18 cellular contexts compared by ENCODE assay signal in the genomic region with DNA sequence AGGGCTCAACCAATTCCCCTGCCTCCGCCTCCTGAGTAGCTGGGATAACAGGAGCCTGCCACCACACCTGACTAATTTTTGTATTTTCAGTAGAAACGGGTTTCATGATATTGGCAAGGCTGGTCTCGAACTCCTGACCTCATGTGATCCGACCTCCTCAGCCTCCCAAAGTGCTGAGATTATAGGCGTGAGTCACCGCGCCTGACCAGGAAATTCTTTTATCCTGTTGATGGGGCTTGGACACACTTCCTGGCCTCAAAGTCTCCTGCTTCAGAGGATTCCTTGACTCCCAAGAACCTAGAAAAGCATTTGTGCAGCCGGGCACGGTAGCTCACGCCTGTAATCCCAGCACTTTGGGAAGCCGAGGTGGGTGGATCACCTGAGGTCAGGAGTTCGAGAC. TPM values are rescaled to one million over a fixed set of nuclear protein-coding genes. Genes with fewer than 3 reads are reported as not detected.
DNase-seq lines count a peak whose midpoint lies in the region; ATAC-seq, FAIRE-seq and TF ChIP-seq lines count a peak whose summit lies in the region.
"Had no signal": no experiment of that assay in that cellular context is flagged by ENCODE, and none has a peak within 500 bp of the region (broad histone marks: within the 10 kb centered on the region; RNA-seq: fewer than 3 reads in every experiment).

No MANE protein-coding gene starts in this region.

- no peak for FAIRE-seq in K562 (lab: Jason Lieb, UNC)
- FAIRE-seq: G401.6, GM12892, GM19239 had no signal

- CTCF ChIA-PET in K562 (lab: Yijun Ruan, JAX; ENCODE audit: low intra/inter-chr PET ratio): no interaction called here

- TF ChIP-seq CTCF in K562 (IDR thresholded peaks at IDR 0.05 in 2 of 3, conservative IDR thresholded peaks at IDR 0.05 in 1 of 3; ENCODE audit: insufficient read depth in 2 of 3, low read depth in 1 of 3, low read length in 3 of 3): no peak
- TF ChIP-seq CTCF in sigmoid colon (IDR thresholded peaks at IDR 0.05): no peak

- BruUV-seq in K562 (replicated peaks; lab: Mats Ljungman, UMichigan): no TSS peak

- H3K9ac ChIP-seq in K562 (ENCODE audit: insufficient read depth in 1 of 2, low read depth in 2 of 2, low read length in 2 of 2): no peak overlapping the region
- H3K9ac ChIP-seq: BLaER1 treated with 17β-estradiol and CSF1 and Interleukin-3, amounts not matched to agents 10 nM and 100 nM; KMS-11 had no signal

- POLR2A ChIA-PET in K562 (lab: Yijun Ruan, JAX): interaction anchor here (0.6 to 2.1 kb wide), 3 partner anchors 13 to 27 kb away, joined by 3 to 7 read pairs (median 3); partner anchors contain the start of gene ZNF425

- no peak overlapping the region for H3K4me2 ChIP-seq in K562 (ENCODE audit: insufficient read depth, low read length)
- H3K4me2 ChIP-seq: BLaER1 treated with 17β-estradiol and CSF1 and Interleukin-3, amounts not matched to agents 10 nM and 100 nM; GM23338; KMS-11 had no signal

- in situ Hi-C loops in K562 (cut with MboI): no loop called here

- TF ChIP-seq POLR2A in K562 (conservative IDR thresholded peaks at IDR 0.05) (no peak), sigmoid colon (IDR thresholded peaks at IDR 0.05) (no peak)

- ATAC-seq in K562: no peak
- no peak for ATAC-seq in GM21447 (IDR thresholded peaks at IDR 0.05; ENCODE audit: unreplicated experiment)
- no peak for ATAC-seq in GM19035 (IDR thresholded peaks at IDR 0.05; ENCODE audit: unreplicated experiment)
- ATAC-seq: GM23338 had no signal

- H3K27ac ChIP-seq in K562 (ENCODE audit: extremely low read depth, low read depth, low read length): no peak overlapping the region
- no peak overlapping the region for H3K27ac ChIP-seq in sigmoid colon
- H3K27ac ChIP-seq: BLaER1 treated with 17β-estradiol and CSF1 and Interleukin-3, amounts not matched to agents 10 nM and 100 nM; KMS-11 had no signal

- no peak overlapping the region for H2AFZ ChIP-seq in K562 (ENCODE audit: low read depth, low read length)
- H2AFZ ChIP-seq: GM23338 had no signal

- intact Hi-C loops in K562 (cut with micrococcal nuclease) (no loop called here), sigmoid colon (cut with DNase I) (no loop called here)

- H3K9me3 ChIP-seq in K562 (replicated peaks; ENCODE audit: control insufficient read depth, insufficient read depth, low read depth, low read length) (no peaks in the 10 kb centered on the region), sigmoid colon (no peaks in the 10 kb centered on the region)
- H3K9me3 ChIP-seq: BLaER1 treated with 17β-estradiol and CSF1 and Interleukin-3, amounts not matched to agents 10 nM and 100 nM had no signal

- H3K4me3 ChIP-seq in K562 (no peak overlapping the region), sigmoid colon (no peak overlapping the region)
- H3K4me3 ChIP-seq: BLaER1 treated with 17β-estradiol and CSF1 and Interleukin-3, amounts not matched to agents 10 nM and 100 nM; GM23338 had no signal

- DNase-seq in Daoy (ENCODE audit: low read depth): peak; percentile 53
- peak; percentile 57 for DNase-seq in HT1080 (ENCODE audit: low read depth)
- no peak for DNase-seq in K562 (ENCODE audit: extremely low read depth in 1 of 4, low spot score in 3 of 4)
- peak; percentile 9 for DNase-seq in sigmoid colon
- DNase-seq in central memory CD4-positive, alpha-beta T cell: no peak
- DNase-seq: 8988T; ACHN; CD4-positive, CD25-positive, alpha-beta regulatory T cell; DMS53; H7 had no signal

- H3K4me1 ChIP-seq in K562 (replicated peaks in 1 of 2; ENCODE audit: control insufficient read depth in 2 of 2, insufficient read depth in 2 of 2, low read length in 2 of 2) (no peaks in the 10 kb centered on the region; a peak in 1 of 5 replicates), sigmoid colon (no peaks in the 10 kb centered on the region)

- no peaks in the 10 kb centered on the region for H3K79me2 ChIP-seq in K562 (ENCODE audit: control insufficient read depth, insufficient read depth, low read length)

- H3K27me3 ChIP-seq in K562 (ENCODE audit: control insufficient read depth in 2 of 2, insufficient read depth in 2 of 2, low read length in 2 of 2): peaks cover 2 to 6% of the 10 kb centered on the region in 2 experiments; a peak in 3 of 5 replicates
- H3K27me3 ChIP-seq in sigmoid colon: no peaks in the 10 kb centered on the region

- no peaks in the 10 kb centered on the region for H4K20me1 ChIP-seq in K562 (replicated peaks; ENCODE audit: control insufficient read depth, insufficient read depth, low read length)
- H4K20me1 ChIP-seq: BLaER1 treated with 17β-estradiol and CSF1 and Interleukin-3, amounts not matched to agents 10 nM and 100 nM had no signal

- no peak for TF ChIP-seq EP300 in K562 (IDR thresholded peaks at IDR 0.05; ENCODE audit: low read length)
- TF ChIP-seq EP300 in sigmoid colon (IDR thresholded peaks at IDR 0.05): no peak

- TF ChIP-seq RAD21 in K562 (CRISPR knock-in tag; conservative IDR thresholded peaks at IDR 0.05 in 1 of 2, IDR thresholded peaks at IDR 0.05 in 1 of 2): no peak

- H3K36me3 ChIP-seq in K562 (ENCODE audit: control insufficient read depth, insufficient read depth, low read length): no peaks in the 10 kb centered on the region
- peaks cover 0 to 17% (median 1%) of the 10 kb centered on the region in 4 donors for H3K36me3 ChIP-seq in sigmoid colon

- WGBS in K562 (ENCODE audit: insufficient coverage, low coverage, missing lambda C conversion rate): 15% methylated on average over 11 of the region's 12 CpGs
- WGBS in sigmoid colon, 2 donors: 92 to 94% methylated on average over 12 of the region's 12 CpGs

- no peaks in the 10 kb centered on the region for H3K9me1 ChIP-seq in K562 (ENCODE audit: control insufficient read depth, insufficient read depth, low read length)

RNA-seq across cellular contexts. Expression of gene ZNF425, which starts 16.2 kb away (rescaled TPM):
- 1.3 and 1.4 TPM in 2 replicates for total RNA-seq in Daoy (2014; rRNA removed; shearing (Covaris generic))
- total RNA-seq in HT1080 (2014; rRNA removed; shearing (Covaris generic)): 0.23 and 0.33 TPM in 2 replicates
- 0.59 TPM in 2 replicates for polyA plus RNA-seq in HT1080 (2015; cell fraction: cytosol; rRNA removed)
- polyA plus RNA-seq in HT1080 (2015; cell fraction: nucleus; rRNA removed): 0.41 and 2.1 TPM in 2 replicates
- 0.62 and 1.0 TPM in 2 replicates for total RNA-seq in K562 (2011; cell fraction: chromatin; rRNA removed; ENCODE audit: low replicate concordance)
- 0.50 and 0.66 TPM in 2 replicates for total RNA-seq in K562 (2011; cell fraction: nucleolus; rRNA removed)
- total RNA-seq in K562 (2011; cell fraction: nucleoplasm; rRNA removed): 0.66 TPM in 1 of 2 replicates, not detected in the other
- total RNA-seq in K562 (2014; rRNA removed) (0.37 and 0.59 TPM in 2 replicates), K562 (2014; rRNA removed; fragmentation: Illumina TruSeq; extraction: Trizol) (0.36 and 0.48 TPM in 2 replicates), K562 (2015; rRNA removed; fragmentation: Illumina TruSeq; extraction: Trizol) (0.80 and 0.87 TPM in 2 replicates), K562 (2021) (0.49 and 0.66 TPM in 2 replicates), sigmoid colon (1 to 10 TPM; 2.9 to 4.9 (median 3.6) TPM)
- polyA plus RNA-seq in K562 (2011; rRNA removed) (0.54 and 0.79 TPM in 2 replicates), K562 (2014; fragmentation: Illumina TruSeq; extraction: Trizol) (0.36 and 0.83 TPM in 2 replicates), K562 (2014; fragmentation: Nextera tagmentation; extraction: Ambion mirVana) (under 1 TPM; 0.03 to 0.31 TPM), K562 (2014; rRNA removed) (0.65 and 0.89 TPM in 2 replicates), sigmoid colon (under 1 TPM; 0.60 to 0.85 (median 0.69) TPM)
- 0.57 and 0.91 TPM in 2 replicates for polyA plus RNA-seq in K562 (2011; cell fraction: cytosol; rRNA removed)
- polyA plus RNA-seq in K562 (2011; cell fraction: nucleus; rRNA removed): 0.20 and 0.22 TPM in 2 replicates
- polyA plus RNA-seq in K562 (2012): 0.57 and 0.79 TPM in 2 replicates
- 0.49 and 1.3 TPM in 2 replicates for polyA minus RNA-seq in K562 (2011; rRNA and poly(A)+ RNA removed)
- 1.5 TPM in 1 of 2 replicates, not detected in the other for polyA minus RNA-seq in K562 (2011; cell fraction: cytosol; rRNA and poly(A)+ RNA removed)
- 0.56 and 0.94 TPM in 2 replicates for polyA minus RNA-seq in K562 (2011; cell fraction: nucleus; rRNA and poly(A)+ RNA removed)

RNA-seq across cellular contexts. Expression of gene ZNF786, which starts 19.5 kb away (rescaled TPM):
- total RNA-seq in Daoy (2014; rRNA removed; shearing (Covaris generic)): 4.8 and 6.9 TPM in 2 replicates
- total RNA-seq in HT1080 (2014; rRNA removed; shearing (Covaris generic)): 3.6 and 4.1 TPM in 2 replicates
- 2.1 and 2.3 TPM in 2 replicates for polyA plus RNA-seq in HT1080 (2015; cell fraction: cytosol; rRNA removed)
- polyA plus RNA-seq in HT1080 (2015; cell fraction: nucleus; rRNA removed): 2.6 and 4.2 TPM in 2 replicates
- 6.3 and 10.7 TPM in 2 replicates for total RNA-seq in K562 (2011; cell fraction: chromatin; rRNA removed; ENCODE audit: low replicate concordance)
- total RNA-seq in K562 (2011; cell fraction: nucleolus; rRNA removed): 6.3 and 9.2 TPM in 2 replicates
- total RNA-seq in K562 (2011; cell fraction: nucleoplasm; rRNA removed): 4.2 and 5.9 TPM in 2 replicates
- total RNA-seq in K562 (2014; rRNA removed): 5.4 and 5.6 TPM in 2 replicates
- 1.8 and 2.2 TPM in 2 replicates for total RNA-seq in K562 (2014; rRNA removed; fragmentation: Illumina TruSeq; extraction: Trizol)
- total RNA-seq in K562 (2015; rRNA removed; fragmentation: Illumina TruSeq; extraction: Trizol): 3.6 and 3.9 TPM in 2 replicates
- 4.0 and 4.6 TPM in 2 replicates for total RNA-seq in K562 (2021)
- 2.6 and 3.0 TPM in 2 replicates for polyA plus RNA-seq in K562 (2011; rRNA removed)
- 2.4 and 5.0 TPM in 2 replicates for polyA plus RNA-seq in K562 (2011; cell fraction: cytosol; rRNA removed)
- 2.1 and 4.0 TPM in 2 replicates for polyA plus RNA-seq in K562 (2011; cell fraction: nucleus; rRNA removed)
- 2.8 TPM in 2 replicates for polyA plus RNA-seq in K562 (2012)
- 2.3 and 2.9 TPM in 2 replicates for polyA plus RNA-seq in K562 (2014; fragmentation: Illumina TruSeq; extraction: Trizol)
- under 1 TPM; 0.31 to 0.49 TPM for polyA plus RNA-seq in K562 (2014; fragmentation: Nextera tagmentation; extraction: Ambion mirVana)
- polyA plus RNA-seq in K562 (2014; rRNA removed): 3.1 and 3.2 TPM in 2 replicates
- 4.5 and 5.3 TPM in 2 replicates for polyA minus RNA-seq in K562 (2011; rRNA and poly(A)+ RNA removed)
- 4.0 and 4.7 TPM in 2 replicates for polyA minus RNA-seq in K562 (2011; cell fraction: cytosol; rRNA and poly(A)+ RNA removed)
- 4.2 and 5.1 TPM in 2 replicates for polyA minus RNA-seq in K562 (2011; cell fraction: nucleus; rRNA and poly(A)+ RNA removed)
- total RNA-seq in sigmoid colon: 1 to 10 TPM; 3.0 to 6.9 (median 3.9) TPM
- polyA plus RNA-seq in sigmoid colon: 1 to 10 TPM in 2 of 3 donors, under 1 TPM in 1; 0.60 to 4.6 (median 1.2) TPM

RNA-seq across cellular contexts. Expression of gene ZNF398, which starts 37.3 kb away (rescaled TPM):
- total RNA-seq in Daoy (2014; rRNA removed; shearing (Covaris generic)): 8.7 and 12.4 TPM in 2 replicates
- 6.3 and 7.5 TPM in 2 replicates for total RNA-seq in HT1080 (2014; rRNA removed; shearing (Covaris generic))
- polyA plus RNA-seq in HT1080 (2015; cell fraction: cytosol; rRNA removed): 3.3 and 4.6 TPM in 2 replicates
- 7.1 and 8.1 TPM in 2 replicates for polyA plus RNA-seq in HT1080 (2015; cell fraction: nucleus; rRNA removed)
- total RNA-seq in K562 (2011; cell fraction: chromatin; rRNA removed; ENCODE audit: low replicate concordance): 26.1 and 33.2 TPM in 2 replicates
- 19.9 and 24.3 TPM in 2 replicates for total RNA-seq in K562 (2011; cell fraction: nucleolus; rRNA removed)
- total RNA-seq in K562 (2011; cell fraction: nucleoplasm; rRNA removed): 23.0 and 28.4 TPM in 2 replicates
- 10.4 and 15.0 TPM in 2 replicates for total RNA-seq in K562 (2014; rRNA removed)
- total RNA-seq in K562 (2014; rRNA removed; fragmentation: Illumina TruSeq; extraction: Trizol): 10.8 and 12.3 TPM in 2 replicates
- 14.3 and 14.7 TPM in 2 replicates for total RNA-seq in K562 (2015; rRNA removed; fragmentation: Illumina TruSeq; extraction: Trizol)
- 17.1 and 18.6 TPM in 2 replicates for total RNA-seq in K562 (2021)
- polyA plus RNA-seq in K562 (2011; rRNA removed): 8.2 and 14.7 TPM in 2 replicates
- polyA plus RNA-seq in K562 (2011; cell fraction: cytosol; rRNA removed): 11.3 and 15.9 TPM in 2 replicates
- polyA plus RNA-seq in K562 (2011; cell fraction: nucleus; rRNA removed): 16.7 and 19.8 TPM in 2 replicates
- polyA plus RNA-seq in K562 (2012): 9.9 and 10.0 TPM in 2 replicates
- 10.8 and 10.9 TPM in 2 replicates for polyA plus RNA-seq in K562 (2014; fragmentation: Illumina TruSeq; extraction: Trizol)
- polyA plus RNA-seq in K562 (2014; fragmentation: Nextera tagmentation; extraction: Ambion mirVana): 1 to 10 TPM; 4.0 to 4.4 TPM
- 8.2 and 8.8 TPM in 2 replicates for polyA plus RNA-seq in K562 (2014; rRNA removed)
- 19.2 and 27.6 TPM in 2 replicates for polyA minus RNA-seq in K562 (2011; rRNA and poly(A)+ RNA removed)
- 13.0 and 15.8 TPM in 2 replicates for polyA minus RNA-seq in K562 (2011; cell fraction: cytosol; rRNA and poly(A)+ RNA removed)
- polyA minus RNA-seq in K562 (2011; cell fraction: nucleus; rRNA and poly(A)+ RNA removed): 17.2 and 25.7 TPM in 2 replicates
- total RNA-seq in sigmoid colon: 10 to 100 TPM; 13.0 to 19.7 (median 18.4) TPM
- polyA plus RNA-seq in sigmoid colon: 1 to 10 TPM; 2.4 to 5.3 (median 2.5) TPM

Comparison
In these comparisons a context has a peak if more than half of its experiments do, and no peak if none do; other contexts are left out.
1. DNase-seq: peak in Daoy (single experiment), HT1080 (single experiment) and sigmoid colon (single experiment); none in K562 (0 of 4) and central memory CD4-positive, alpha-beta T cell (single experiment).